In the genomic region with DNA sequence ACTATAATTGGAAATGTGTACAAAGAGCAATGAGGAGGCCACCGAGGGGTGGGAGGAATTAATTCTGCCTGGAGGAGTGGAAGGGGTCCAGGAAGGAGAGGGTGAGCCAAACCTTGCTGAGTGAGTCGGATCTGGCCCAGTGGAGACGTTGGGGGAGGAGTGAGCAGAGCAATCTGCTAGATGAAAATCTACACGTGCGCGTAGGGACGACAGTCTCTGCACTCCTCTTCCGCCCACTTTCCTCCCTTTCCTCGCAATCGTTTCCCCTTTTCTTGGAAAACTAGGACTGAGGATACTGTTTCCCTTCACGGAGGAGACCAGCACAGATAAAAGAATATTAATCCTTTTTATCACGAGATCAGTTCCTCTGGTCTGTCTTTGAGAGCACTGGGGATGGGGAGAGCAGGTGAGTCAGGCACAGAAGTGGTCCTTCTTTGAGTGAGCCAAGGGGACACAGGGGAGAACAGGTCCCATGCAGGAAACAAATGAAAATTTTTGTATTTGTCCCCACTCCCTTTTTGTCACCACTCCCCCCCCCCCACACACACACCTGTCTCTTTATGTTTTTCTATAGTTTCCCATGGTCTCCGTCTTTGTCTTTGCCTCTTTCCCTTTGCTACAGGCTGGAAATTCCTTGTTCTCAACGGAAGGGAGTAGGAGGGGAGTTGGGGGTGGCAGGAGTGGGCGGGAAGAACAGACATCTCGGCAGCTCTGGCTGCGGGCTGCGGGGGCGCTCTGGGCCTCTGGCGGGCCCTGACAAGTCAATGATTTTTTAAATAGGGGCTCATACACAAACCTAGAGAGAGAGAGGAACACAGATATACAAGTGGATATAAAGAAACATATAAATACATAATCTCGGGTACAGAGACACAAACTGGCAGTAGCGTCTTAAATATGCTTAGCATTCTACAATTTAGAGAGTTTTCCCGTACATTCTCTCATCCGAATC, we compare ENCODE assay signal across 8 cellular contexts. TPM values are rescaled to one million over a fixed set of nuclear protein-coding genes. Genes with fewer than 3 reads are reported as not detected.
DNase-seq lines count a peak whose midpoint lies in the region; ATAC-seq and TF ChIP-seq lines count a peak whose summit lies in the region.

No MANE protein-coding gene starts in this region.

- 3 to 4% methylated on average over 24 of the region's 24 CpGs for WGBS in tibial nerve, 2 donors

- TF ChIP-seq POLR2A in tibial nerve (IDR thresholded peaks at IDR 0.05), result no peak

- peaks cover 13% of the 10 kb centered on the region for H3K36me3 Mint-ChIP-seq in nephron (ENCODE audit: low read depth)

- H3K27ac ChIP-seq in fibroblast of lung (ENCODE audit: insufficient read depth, low read length) (peak overlapping the region; percentile 99), tibial nerve (peak overlapping the region; percentile 98 to 100 (median 99))

- no peak for ATAC-seq in GM21825 (IDR thresholded peaks at IDR 0.05; ENCODE audit: unreplicated experiment)

- peaks cover 3% of the 10 kb centered on the region for H3K36me3 ChIP-seq in fibroblast of lung (ENCODE audit: control insufficient read depth, insufficient read depth, low read length)
- peaks cover 0 to 6% (median 0%) of the 10 kb centered on the region in 3 donors for H3K36me3 ChIP-seq in tibial nerve

- peak in 1 of 2 donors; percentile 51 for TF ChIP-seq CTCF in fibroblast of lung (conservative IDR thresholded peaks at IDR 0.05 in 1 of 2, IDR thresholded peaks at IDR 0.05 in 1 of 2; ENCODE audit: low read depth in 1 of 2, low read length in 2 of 2)
- peak; percentile 34 to 46 (median 36) for TF ChIP-seq CTCF in nephron (IDR thresholded peaks at IDR 0.05; ENCODE audit: unreplicated experiment in 3 of 3)
- peak in 3 of 5 experiments; percentile 15 to 22 (median 20) for TF ChIP-seq CTCF in tibial nerve (IDR thresholded peaks at IDR 0.05)

- H3K79me2 ChIP-seq in fibroblast of lung (ENCODE audit: control insufficient read depth, insufficient read depth, low read length), result peaks cover 23% of the 10 kb centered on the region

- H3K9me3 ChIP-seq in fibroblast of lung (ENCODE audit: control insufficient read depth, insufficient read depth, low read depth, low read length) (no peaks in the 10 kb centered on the region), tibial nerve (no peaks in the 10 kb centered on the region)

- TF ChIP-seq EP300 in tibial nerve (IDR thresholded peaks at IDR 0.05), result no peak

- H3K9me3 Mint-ChIP-seq in nephron, result no peaks in the 10 kb centered on the region

- no peaks in the 10 kb centered on the region for H3K27me3 Mint-ChIP-seq in nephron (ENCODE audit: low read depth)

- H4K20me1 ChIP-seq in fibroblast of lung (ENCODE audit: control insufficient read depth, extremely low read depth, insufficient read depth, low read length), result no peaks in the 10 kb centered on the region

- H3K4me1 Mint-ChIP-seq in nephron, result peaks cover 45% of the 10 kb centered on the region

- peaks cover 16% of the 10 kb centered on the region for H3K4me1 ChIP-seq in fibroblast of lung (ENCODE audit: control insufficient read depth, extremely low read depth, insufficient read depth, low read length)
- H3K4me1 ChIP-seq in tibial nerve, result peaks cover 0 to 24% (median 14%) of the 10 kb centered on the region in 4 donors

- H3K4me2 ChIP-seq in fibroblast of lung (ENCODE audit: extremely low read depth, insufficient read depth, low read length), result peak overlapping the region; percentile 87

- H3K27me3 ChIP-seq in fibroblast of lung (ENCODE audit: control insufficient read depth, insufficient read depth, low read length), result no peaks in the 10 kb centered on the region
- no peaks in the 10 kb centered on the region for H3K27me3 ChIP-seq in tibial nerve

- DNase-seq in SIG-M5 treated with dmso at 0.1 percent for 504 hours (lab: John Stamatoyannopoulos, UW; ENCODE audit: unreplicated experiment) (peak; percentile 73), SIG-M5 (lab: John Stamatoyannopoulos, UW) (no peak), NCI-H2171 treated with DMSO at 0.1 percent for 48 hours (lab: John Stamatoyannopoulos, UW) (peak; percentile 79), activated T-cell treated with anti-CD3 and anti-CD28 coated beads for 4 hours (peak; percentile 73), fibroblast of lung (ENCODE audit: low read depth in 2 of 2) (peak; percentile 79 to 87), tibial nerve (ENCODE audit: low spot score in 2 of 2) (peak in 1 of 2 donors; percentile 63)

- H3K4me3 ChIP-seq in fibroblast of lung (replicated peaks in 1 of 4; ENCODE audit: control extremely low read depth in 1 of 4, insufficient read depth in 1 of 4, low read depth in 3 of 4, low read length in 4 of 4), result peak overlapping the region; percentile 75 to 92 (median 86)
- H3K4me3 ChIP-seq in tibial nerve, result peak overlapping the region; percentile 64 to 92 (median 78)

- peak overlapping the region; percentile 92 for H3K9ac ChIP-seq in fibroblast of lung (ENCODE audit: insufficient read depth, low read length)

- peak overlapping the region; percentile 22 for H2AFZ ChIP-seq in fibroblast of lung (ENCODE audit: low read length)

- H3K4me3 Mint-ChIP-seq in nephron, result peak overlapping the region; percentile 87 to 91 (median 91)

- peak overlapping the region; percentile 99 to 100 (median 100) for H3K27ac Mint-ChIP-seq in nephron

RNA-seq across cellular contexts. Expression of a gene that starts 2.6 kb away (rescaled TPM):
- 39.6 and 62.7 TPM in 2 replicates for total RNA-seq in fibroblast of lung
- polyA plus RNA-seq in fibroblast of lung, result 31.3 and 34.6 TPM in 2 replicates
- 36.6 and 43.5 TPM in 2 replicates for polyA plus RNA-seq in fibroblast of lung (2012)
- polyA minus RNA-seq in fibroblast of lung (ENCODE audit: low replicate concordance), result 47.8 and 72.4 TPM in 2 replicates
- total RNA-seq in tibial nerve, result 10 to 100 TPM; 29.3 to 42.2 (median 38.6) TPM

RNA-seq across cellular contexts. Expression of a gene that starts 7.7 kb away (rescaled TPM):
- total RNA-seq in fibroblast of lung (7.7 and 8.4 TPM in 2 replicates), tibial nerve (10 to 100 TPM in 1 of 4 donors, 1 to 10 TPM in 3; 4.8 to 10.2 (median 6.6) TPM)
- 11.1 and 17.6 TPM in 2 replicates for polyA plus RNA-seq in fibroblast of lung
- 4.9 and 8.4 TPM in 2 replicates for polyA plus RNA-seq in fibroblast of lung (2012)
- polyA minus RNA-seq in fibroblast of lung (ENCODE audit: low replicate concordance), result 4.9 and 17.5 TPM in 2 replicates

RNA-seq across cellular contexts. Expression of a gene that starts 24.9 kb away (rescaled TPM):
- 90.4 and 103 TPM in 2 replicates for total RNA-seq in fibroblast of lung
- polyA plus RNA-seq in fibroblast of lung, result 116 and 123 TPM in 2 replicates
- polyA plus RNA-seq in fibroblast of lung (2012), result 99.4 and 116 TPM in 2 replicates
- polyA minus RNA-seq in fibroblast of lung (ENCODE audit: low replicate concordance), result 235 and 253 TPM in 2 replicates
- total RNA-seq in tibial nerve, result 100 to 1,000 TPM; 140 to 247 (median 183) TPM

RNA-seq across cellular contexts. Expression of a gene that starts 36.3 kb away (rescaled TPM):
- total RNA-seq in fibroblast of lung (0.17 and 0.26 TPM in 2 replicates), tibial nerve (under 1 TPM in 2 of 4 donors, not detected in 2; 0.30 to 0.59 TPM)
- 0.01 TPM in 1 of 2 replicates, not detected in the other for polyA plus RNA-seq in fibroblast of lung
- polyA plus RNA-seq in fibroblast of lung (2012), result not detected in 2 replicates
- polyA minus RNA-seq in fibroblast of lung (ENCODE audit: low replicate concordance), result not detected in 2 replicates

RNA-seq across cellular contexts. Expression of a gene that starts 42.0 kb away (rescaled TPM):
- 377 and 464 TPM in 2 replicates for total RNA-seq in fibroblast of lung
- 92.2 and 96.9 TPM in 2 replicates for polyA plus RNA-seq in fibroblast of lung
- 209 and 246 TPM in 2 replicates for polyA plus RNA-seq in fibroblast of lung (2012)
- polyA minus RNA-seq in fibroblast of lung (ENCODE audit: low replicate concordance), result 1,375 and 1,576 TPM in 2 replicates
- 100 to 1,000 TPM; 410 to 653 (median 527) TPM for total RNA-seq in tibial nerve
